9 cellular contexts compared by ENCODE assay signal in genomic region chr20:8602389-8603116, GRCh38.
A peak's percentile ranks its signal among the peaks of the same experiment; 100 is the strongest.
DNase-seq lines count a peak whose midpoint lies in the region; ATAC-seq lines count a peak whose summit lies in the region.
"Had no signal": no experiment of that assay in that cellular context is flagged by ENCODE, and none has a peak within 500 bp of the region (broad histone marks: within the 10 kb centered on the region; RNA-seq: fewer than 3 reads in every experiment).

No MANE protein-coding gene starts in this region.

- peak; percentile 49 for DNase-seq in MV-4-11 (lab: John Stamatoyannopoulos, UW)
- DNase-seq in glomerular visceral epithelial cell (ENCODE audit: extremely low spot score), result peak; percentile 11
- DNase-seq in Ammon's horn (ENCODE audit: low spot score), result no peak
- DNase-seq in NCI-H510A (lab: John Stamatoyannopoulos, UW), result no peak
- no peak for DNase-seq in HuH-7.5 (ENCODE audit: low spot score)

- ATAC-seq in GM18499 (IDR thresholded peaks at IDR 0.05; ENCODE audit: insufficient read depth, unreplicated experiment), result peak; percentile 85
- peak; percentile 87 for ATAC-seq in GM21737 (IDR thresholded peaks at IDR 0.05; ENCODE audit: unreplicated experiment)
- no peak for ATAC-seq in GM19455 (IDR thresholded peaks at IDR 0.05; ENCODE audit: unreplicated experiment)
- ATAC-seq: K562 had no signal

Comparison
In these comparisons a context has a peak if more than half of its experiments do, and no peak if none do; other contexts are left out.
1. DNase-seq: peak in MV-4-11 (single experiment) and glomerular visceral epithelial cell (single experiment); none in Ammon's horn (single experiment), NCI-H510A (single experiment) and HuH-7.5 (single experiment).